In the genomic region with DNA sequence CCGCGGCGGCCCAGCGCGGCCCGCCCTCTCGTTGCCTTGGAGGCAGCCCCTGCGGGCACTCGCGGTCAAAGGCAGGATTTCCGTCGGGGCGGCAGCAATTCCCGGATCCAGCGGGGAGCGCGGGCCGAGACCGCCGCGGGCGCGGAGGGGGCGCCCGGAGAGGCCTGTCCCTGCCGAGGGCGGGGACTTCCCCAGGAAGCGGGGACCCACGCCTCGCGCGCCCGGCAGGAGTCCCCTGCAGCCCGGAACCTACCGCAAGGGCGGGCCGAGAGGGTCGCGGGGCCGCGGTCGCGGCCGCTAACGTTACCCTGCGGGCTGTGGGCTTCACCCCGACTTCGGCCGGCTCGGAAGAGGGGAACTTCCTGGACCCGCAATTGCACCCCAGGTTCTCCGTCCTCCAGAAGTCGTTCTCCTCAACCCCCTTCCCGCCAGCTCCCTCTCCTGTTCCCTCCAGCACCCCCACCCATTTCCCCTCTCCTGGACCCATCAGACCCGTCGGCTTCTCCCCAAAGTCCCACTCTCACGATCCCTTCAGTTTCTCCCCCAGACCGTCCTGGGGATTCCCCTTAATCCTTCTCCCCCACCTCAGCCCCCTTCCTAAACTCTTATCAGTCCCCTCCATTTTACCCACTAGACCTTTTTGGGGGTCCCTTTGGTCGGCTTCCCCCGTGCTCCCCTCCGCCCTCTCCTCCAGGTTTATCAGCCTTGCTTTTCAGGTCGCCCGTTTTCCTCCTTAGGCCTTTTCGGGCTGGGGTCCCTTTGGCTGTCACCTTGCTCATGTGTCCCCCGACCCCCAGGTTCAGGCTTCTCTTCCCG, we compare ENCODE assay signal across 7 cellular contexts. TPM values are rescaled to one million over a fixed set of nuclear protein-coding genes. Genes with fewer than 3 reads are reported as not detected.
A peak's percentile ranks its signal among the peaks of the same experiment; 100 is the strongest.
DNase-seq lines count a peak whose midpoint lies in the region; ATAC-seq, FAIRE-seq and TF ChIP-seq lines count a peak whose summit lies in the region.

No MANE protein-coding gene starts in this region.

- peak overlapping the region; percentile 48 for H3K4me3 Mint-ChIP-seq in activated CD4-positive, alpha-beta memory T cell treated with anti-CD3 and anti-CD28 coated beads for 36 hours
- H3K4me3 Mint-ChIP-seq in nephron = peak overlapping the region; percentile 55 to 74 (median 66)

- H3K4me1 Mint-ChIP-seq in activated CD4-positive, alpha-beta memory T cell treated with anti-CD3 and anti-CD28 coated beads for 36 hours (ENCODE audit: low read depth) = peaks cover 63% of the 10 kb centered on the region
- H3K4me1 Mint-ChIP-seq in nephron = peaks cover 10% of the 10 kb centered on the region

- intact Hi-C loops in activated CD4-positive, alpha-beta memory T cell treated with anti-CD3 and anti-CD28 coated beads for 36 hours (cut with micrococcal nuclease) = no loop called here

- no peaks in the 10 kb centered on the region for H3K36me3 Mint-ChIP-seq in activated CD4-positive, alpha-beta memory T cell treated with anti-CD3 and anti-CD28 coated beads for 36 hours
- H3K36me3 Mint-ChIP-seq in nephron (ENCODE audit: low read depth) = no peaks in the 10 kb centered on the region

- CTCF ChIA-PET in activated CD4-positive, alpha-beta memory T cell treated with anti-CD3 and anti-CD28 coated beads for 36 hours (lab: Charles Lee) = no interaction called here

- no peaks in the 10 kb centered on the region for H3K9me3 Mint-ChIP-seq in activated CD4-positive, alpha-beta memory T cell treated with anti-CD3 and anti-CD28 coated beads for 36 hours
- no peaks in the 10 kb centered on the region for H3K9me3 Mint-ChIP-seq in nephron

- no peak overlapping the region for H3K27ac Mint-ChIP-seq in activated CD4-positive, alpha-beta memory T cell treated with anti-CD3 and anti-CD28 coated beads for 36 hours
- H3K27ac Mint-ChIP-seq in nephron = no peak overlapping the region

- no peaks in the 10 kb centered on the region for H3K27me3 Mint-ChIP-seq in activated CD4-positive, alpha-beta memory T cell treated with anti-CD3 and anti-CD28 coated beads for 36 hours
- peaks cover 40% of the 10 kb centered on the region for H3K27me3 Mint-ChIP-seq in nephron (ENCODE audit: low read depth)

- no peak for DNase-seq in GM19239 (ENCODE audit: insufficient read length, low spot score)
- peak; percentile 64 for DNase-seq in activated CD4-positive, alpha-beta memory T cell treated with anti-CD3 and anti-CD28 coated beads for 36 hours
- no peak for DNase-seq in epithelial cell of proximal tubule (ENCODE audit: low read depth)
- DNase-seq in OCI-M1 (lab: John Stamatoyannopoulos, UW) = no peak

- TF ChIP-seq CTCF in epithelial cell of proximal tubule (conservative IDR thresholded peaks at IDR 0.05; ENCODE audit: low read depth, low read length) (no peak), nephron (IDR thresholded peaks at IDR 0.05; ENCODE audit: unreplicated experiment in 3 of 3) (no peak)

- peak; percentile 87 for FAIRE-seq in GM19239 (lab: Jason Lieb, UNC)

- no peak for ATAC-seq in HG02970 (IDR thresholded peaks at IDR 0.05; ENCODE audit: low FRiP score, unreplicated experiment)
- no peak for ATAC-seq in HG03039 (IDR thresholded peaks at IDR 0.05; ENCODE audit: unreplicated experiment)

- H3K4me3 ChIP-seq in epithelial cell of proximal tubule (ENCODE audit: low read depth, low read length) = peak overlapping the region; percentile 31

- POLR2A ChIA-PET in activated CD4-positive, alpha-beta memory T cell treated with anti-CD3 and anti-CD28 coated beads for 36 hours (lab: Charles Lee) = no interaction called here

RNA-seq across cellular contexts. Expression of gene FGR, which starts 0.6 kb away (rescaled TPM):
- under 1 TPM; 0.24 to 0.27 TPM for total RNA-seq in activated CD4-positive, alpha-beta memory T cell treated with anti-CD3 and anti-CD28 coated beads for 36 hours
- total RNA-seq in epithelial cell of proximal tubule = not detected in 2 replicates

RNA-seq across cellular contexts. Expression of gene AHDC1, which starts 30.4 kb away (rescaled TPM):
- total RNA-seq in activated CD4-positive, alpha-beta memory T cell treated with anti-CD3 and anti-CD28 coated beads for 36 hours = 10 to 100 TPM in 1 of 2 experiments, 1 to 10 TPM in 1; 8.3 to 12.1 TPM
- 7.2 and 10.8 TPM in 2 replicates for total RNA-seq in epithelial cell of proximal tubule

RNA-seq across cellular contexts. Expression of gene IFI6, which starts 37.6 kb away (rescaled TPM):
- total RNA-seq in activated CD4-positive, alpha-beta memory T cell treated with anti-CD3 and anti-CD28 coated beads for 36 hours = 10 to 100 TPM; 76.4 TPM
- total RNA-seq in epithelial cell of proximal tubule = 6.4 and 28.3 TPM in 2 replicates
